Comparison of ENCODE assay signal across 8 cellular contexts in the genomic region with DNA sequence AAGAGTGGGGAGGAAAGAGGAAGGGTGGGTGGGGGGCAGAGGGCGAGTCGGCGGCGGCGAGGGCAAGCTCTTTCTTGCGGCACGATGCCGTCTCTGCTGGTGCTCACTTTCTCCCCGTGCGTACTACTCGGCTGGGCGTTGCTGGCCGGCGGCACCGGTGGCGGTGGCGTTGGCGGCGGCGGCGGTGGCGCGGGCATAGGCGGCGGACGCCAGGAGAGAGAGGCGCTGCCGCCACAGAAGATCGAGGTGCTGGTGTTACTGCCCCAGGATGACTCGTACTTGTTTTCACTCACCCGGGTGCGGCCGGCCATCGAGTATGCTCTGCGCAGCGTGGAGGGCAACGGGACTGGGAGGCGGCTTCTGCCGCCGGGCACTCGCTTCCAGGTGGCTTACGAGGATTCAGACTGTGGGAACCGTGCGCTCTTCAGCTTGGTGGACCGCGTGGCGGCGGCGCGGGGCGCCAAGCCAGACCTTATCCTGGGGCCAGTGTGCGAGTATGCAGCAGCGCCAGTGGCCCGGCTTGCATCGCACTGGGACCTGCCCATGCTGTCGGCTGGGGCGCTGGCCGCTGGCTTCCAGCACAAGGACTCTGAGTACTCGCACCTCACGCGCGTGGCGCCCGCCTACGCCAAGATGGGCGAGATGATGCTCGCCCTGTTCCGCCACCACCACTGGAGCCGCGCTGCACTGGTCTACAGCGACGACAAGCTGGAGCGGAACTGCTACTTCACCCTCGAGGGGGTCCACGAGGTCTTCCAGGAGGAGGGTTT. TPM values are rescaled to one million over a fixed set of nuclear protein-coding genes. Genes with fewer than 3 reads are reported as not detected.
DNase-seq lines count a peak whose midpoint lies in the region; ATAC-seq and TF ChIP-seq lines count a peak whose summit lies in the region.

No MANE protein-coding gene starts in this region.

- peak overlapping the region; percentile 30 for H3K4me3 ChIP-seq in A673 (ENCODE audit: low read depth, low read length, poor library complexity, severe bottlenecking)
- peak overlapping the region; percentile 21 for H3K4me3 ChIP-seq in ectodermal cell (ENCODE audit: insufficient read depth, low read depth, low read length)
- peak overlapping the region; percentile 49 to 96 for H3K4me3 ChIP-seq in muscle layer of duodenum (ENCODE audit: low read depth in 1 of 2, low read length in 2 of 2)

- no peak for TF ChIP-seq CTCF in A673 (conservative IDR thresholded peaks at IDR 0.05; ENCODE audit: low read depth, low read length)

- DNase-seq in A673 (ENCODE audit: low spot score) (no peak), cerebellum (ENCODE audit: low spot score) (no peak), SHP77 (lab: John Stamatoyannopoulos, UW) (no peak)

- WGBS in ectodermal cell, 2 experiments = 4% methylated on average over 75 of the region's 75 CpGs

- TF ChIP-seq EP300 in Ishikawa (IDR thresholded peaks at IDR 0.05; ENCODE audit: borderline replicate concordance) = no peak

- no peak for ATAC-seq in GM19328 (IDR thresholded peaks at IDR 0.05; ENCODE audit: unreplicated experiment)
- no peak for ATAC-seq in HG02571 (IDR thresholded peaks at IDR 0.05; ENCODE audit: unreplicated experiment)

- POLR2A ChIA-PET in A673 (lab: Charles Lee; ENCODE audit: low non-redundant PET) = no interaction called here

- H3K9me3 ChIP-seq in A673 (ENCODE audit: low read depth, low read length, poor library complexity, severe bottlenecking) (no peaks in the 10 kb centered on the region), ectodermal cell (ENCODE audit: control insufficient read depth, low read length) (no peaks in the 10 kb centered on the region), muscle layer of duodenum (ENCODE audit: control insufficient read depth in 1 of 2, low read length in 2 of 2) (no peaks in the 10 kb centered on the region)

- H3K27me3 ChIP-seq in A673 (replicated peaks; ENCODE audit: insufficient read depth, low read depth, low read length, poor library complexity) (peaks cover 55% of the 10 kb centered on the region), ectodermal cell (ENCODE audit: control insufficient read depth, insufficient read depth, low read length, poor library complexity, severe bottlenecking) (peaks cover 89% of the 10 kb centered on the region), muscle layer of duodenum (ENCODE audit: low read depth, low read length) (peaks cover 25% of the 10 kb centered on the region)

- no peak for TF ChIP-seq RAD21 in Ishikawa (IDR thresholded peaks at IDR 0.05; ENCODE audit: low read depth)

- peaks cover 4% of the 10 kb centered on the region for H3K4me1 ChIP-seq in A673 (ENCODE audit: insufficient read depth, low read length, poor library complexity, severe bottlenecking)
- peaks cover 14% of the 10 kb centered on the region for H3K4me1 ChIP-seq in ectodermal cell (ENCODE audit: control insufficient read depth, insufficient read depth, low read length)
- peaks cover 0 to 30% of the 10 kb centered on the region in 2 donors for H3K4me1 ChIP-seq in muscle layer of duodenum (ENCODE audit: control insufficient read depth in 1 of 2, insufficient read depth in 2 of 2, low read length in 2 of 2)

- BruUV-seq in A673 (replicated peaks; lab: Mats Ljungman, UMichigan) = no TSS peak

- H3K27ac ChIP-seq in A673 (ENCODE audit: low read depth, low read length, poor library complexity, severe bottlenecking) (no peak overlapping the region), ectodermal cell (ENCODE audit: insufficient read depth, low read depth, low read length, poor library complexity, severe bottlenecking) (no peak overlapping the region), muscle layer of duodenum (ENCODE audit: low read length) (no peak overlapping the region)

- intact Hi-C loops in A673 (cut with micrococcal nuclease; ENCODE audit: unreplicated experiment) = no loop called here

- H3K36me3 ChIP-seq in A673 (ENCODE audit: insufficient read depth, low read length, poor library complexity, severe bottlenecking) = no peaks in the 10 kb centered on the region
- H3K36me3 ChIP-seq in ectodermal cell (ENCODE audit: control insufficient read depth, insufficient read depth, low read length) = no peaks in the 10 kb centered on the region
- H3K36me3 ChIP-seq in muscle layer of duodenum (ENCODE audit: control insufficient read depth in 1 of 2, insufficient read depth in 2 of 2, low read length in 2 of 2) = no peaks in the 10 kb centered on the region

- CTCF ChIA-PET in A673 (lab: Charles Lee) = interaction anchor here (0.5 to 0.9 kb wide), 2 partner anchors 284 to 588 kb away, joined by 3 to 4 read pairs; no protein-coding TSS in a partner anchor

TF ChIP-seq in Ishikawa, 13 proteins besides CTCF, POLR2A, EP300 and RAD21:
- TF ChIP-seq YY1 (IDR thresholded peaks at IDR 0.05; ENCODE audit: low read depth) = no peak
- TF ChIP-seq, protein P1, sequence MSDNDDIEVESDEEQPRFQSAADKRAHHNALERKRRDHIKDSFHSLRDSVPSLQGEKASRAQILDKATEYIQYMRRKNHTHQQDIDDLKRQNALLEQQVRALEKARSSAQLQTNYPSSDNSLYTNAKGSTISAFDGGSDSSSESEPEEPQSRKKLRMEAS (IDR thresholded peaks at IDR 0.05) = peak; percentile 51; the same call in 1 of the 2 replicates
- TF ChIP-seq TAF1 (IDR thresholded peaks at IDR 0.05; ENCODE audit: low read depth) = no peak
- TF ChIP-seq, protein P2, sequence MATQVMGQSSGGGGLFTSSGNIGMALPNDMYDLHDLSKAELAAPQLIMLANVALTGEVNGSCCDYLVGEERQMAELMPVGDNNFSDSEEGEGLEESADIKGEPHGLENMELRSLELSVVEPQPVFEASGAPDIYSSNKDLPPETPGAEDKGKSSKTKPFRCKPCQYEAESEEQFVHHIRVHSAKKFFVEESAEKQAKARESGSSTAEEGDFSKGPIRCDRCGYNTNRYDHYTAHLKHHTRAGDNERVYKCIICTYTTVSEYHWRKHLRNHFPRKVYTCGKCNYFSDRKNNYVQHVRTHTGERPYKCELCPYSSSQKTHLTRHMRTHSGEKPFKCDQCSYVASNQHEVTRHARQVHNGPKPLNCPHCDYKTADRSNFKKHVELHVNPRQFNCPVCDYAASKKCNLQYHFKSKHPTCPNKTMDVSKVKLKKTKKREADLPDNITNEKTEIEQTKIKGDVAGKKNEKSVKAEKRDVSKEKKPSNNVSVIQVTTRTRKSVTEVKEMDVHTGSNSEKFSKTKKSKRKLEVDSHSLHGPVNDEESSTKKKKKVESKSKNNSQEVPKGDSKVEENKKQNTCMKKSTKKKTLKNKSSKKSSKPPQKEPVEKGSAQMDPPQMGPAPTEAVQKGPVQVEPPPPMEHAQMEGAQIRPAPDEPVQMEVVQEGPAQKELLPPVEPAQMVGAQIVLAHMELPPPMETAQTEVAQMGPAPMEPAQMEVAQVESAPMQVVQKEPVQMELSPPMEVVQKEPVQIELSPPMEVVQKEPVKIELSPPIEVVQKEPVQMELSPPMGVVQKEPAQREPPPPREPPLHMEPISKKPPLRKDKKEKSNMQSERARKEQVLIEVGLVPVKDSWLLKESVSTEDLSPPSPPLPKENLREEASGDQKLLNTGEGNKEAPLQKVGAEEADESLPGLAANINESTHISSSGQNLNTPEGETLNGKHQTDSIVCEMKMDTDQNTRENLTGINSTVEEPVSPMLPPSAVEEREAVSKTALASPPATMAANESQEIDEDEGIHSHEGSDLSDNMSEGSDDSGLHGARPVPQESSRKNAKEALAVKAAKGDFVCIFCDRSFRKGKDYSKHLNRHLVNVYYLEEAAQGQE (IDR thresholded peaks at IDR 0.05; ENCODE audit: low read depth) = no peak
- TF ChIP-seq, protein P3, sequence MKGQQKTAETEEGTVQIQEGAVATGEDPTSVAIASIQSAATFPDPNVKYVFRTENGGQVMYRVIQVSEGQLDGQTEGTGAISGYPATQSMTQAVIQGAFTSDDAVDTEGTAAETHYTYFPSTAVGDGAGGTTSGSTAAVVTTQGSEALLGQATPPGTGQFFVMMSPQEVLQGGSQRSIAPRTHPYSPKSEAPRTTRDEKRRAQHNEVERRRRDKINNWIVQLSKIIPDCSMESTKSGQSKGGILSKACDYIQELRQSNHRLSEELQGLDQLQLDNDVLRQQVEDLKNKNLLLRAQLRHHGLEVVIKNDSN (IDR thresholded peaks at IDR 0.05) = no peak
- TF ChIP-seq CEBPB (IDR thresholded peaks at IDR 0.05) = no peak

RNA-seq across cellular contexts. Expression of a gene that starts 0.8 kb away (rescaled TPM):
- total RNA-seq in A673 (2021) (5.3 and 6.0 TPM in 2 replicates), cerebellum (3.6 TPM)
- 3.1 TPM for polyA plus RNA-seq in ectodermal cell (2013, experiment 1 of 4)
- 3.4 TPM for polyA plus RNA-seq in ectodermal cell (2013, experiment 2 of 4)
- 4.4 TPM for polyA plus RNA-seq in ectodermal cell (2013, experiment 3 of 4)
- polyA plus RNA-seq in ectodermal cell (2013, experiment 4 of 4) = 6.0 TPM

Comparison
In these comparisons a context has a peak if more than half of its experiments do, and no peak if none do; other contexts are left out.
1. H3K4me3 ChIP-seq: peak in every context shown above with its lines; median percentile 72 in muscle layer of duodenum; 30 in A673; 21 in ectodermal cell.